21 cellular contexts compared by ENCODE assay signal in genomic region chr7:47875406-47875805, GRCh38.
DNase-seq lines count a peak whose midpoint lies in the region; ATAC-seq, FAIRE-seq and TF ChIP-seq lines count a peak whose summit lies in the region.
"Had no signal": no experiment of that assay in that cellular context is flagged by ENCODE, and none has a peak within 500 bp of the region (broad histone marks: within the 10 kb centered on the region; RNA-seq: fewer than 3 reads in every experiment).

No MANE protein-coding gene starts in this region.

- H3K9me3 Mint-ChIP-seq in activated CD4-positive, alpha-beta T cell treated with anti-CD3 and anti-CD28 coated beads, Interleukin-2, amount 10 ng/mL, durations not matched to agents 7 days and 5 days: no peaks in the 10 kb centered on the region
- H3K9me3 Mint-ChIP-seq in mesothelial cell of epicardium: no peaks in the 10 kb centered on the region
- H3K9me3 Mint-ChIP-seq: CD8-positive, alpha-beta T cell had no signal

- TF ChIP-seq CTCF in Panc1 (IDR thresholded peaks at IDR 0.05) (no peak), mesothelial cell of epicardium (IDR thresholded peaks at IDR 0.05; ENCODE audit: unreplicated experiment) (no peak)

- H3K4me3 Mint-ChIP-seq in activated CD4-positive, alpha-beta T cell treated with anti-CD3 and anti-CD28 coated beads, Interleukin-2, amount 10 ng/mL, durations not matched to agents 7 days and 5 days: no peak overlapping the region
- H3K4me3 Mint-ChIP-seq in mesothelial cell of epicardium: no peak overlapping the region
- H3K4me3 Mint-ChIP-seq: B cell; CD4-positive, CD25-positive, alpha-beta regulatory T cell; CD8-positive, alpha-beta T cell had no signal

- no peaks in the 10 kb centered on the region for H3K36me3 Mint-ChIP-seq in activated CD4-positive, alpha-beta T cell treated with anti-CD3 and anti-CD28 coated beads, Interleukin-2, amount 10 ng/mL, durations not matched to agents 7 days and 5 days (ENCODE audit: low read depth)
- no peaks in the 10 kb centered on the region for H3K36me3 Mint-ChIP-seq in mesothelial cell of epicardium
- H3K36me3 Mint-ChIP-seq: CD4-positive, CD25-positive, alpha-beta regulatory T cell; CD8-positive, alpha-beta T cell had no signal

- H3K27ac ChIP-seq in Panc1 (ENCODE audit: low read length): peak overlapping the region; percentile 7; the same call in 1 of the 2 replicates
- H3K27ac ChIP-seq: 22Rv1, BLaER1, C4-2B had no signal

- H3K4me1 Mint-ChIP-seq in activated CD4-positive, alpha-beta T cell treated with anti-CD3 and anti-CD28 coated beads, Interleukin-2, amount 10 ng/mL, durations not matched to agents 7 days and 5 days: peaks cover 2% of the 10 kb centered on the region
- H3K4me1 Mint-ChIP-seq in mesothelial cell of epicardium: peaks cover 7% of the 10 kb centered on the region
- H3K4me1 Mint-ChIP-seq: B cell; CD4-positive, CD25-positive, alpha-beta regulatory T cell had no signal

- no peaks in the 10 kb centered on the region for H3K36me3 ChIP-seq in Panc1 (ENCODE audit: control insufficient read depth, insufficient read depth, low read length)
- H3K36me3 ChIP-seq: BLaER1 had no signal

- no peaks in the 10 kb centered on the region; the same call in 1 of the 2 replicates for H3K27me3 ChIP-seq in Panc1 (ENCODE audit: control insufficient read depth, insufficient read depth, low read length)
- H3K27me3 ChIP-seq: BLaER1 had no signal

- FAIRE-seq in urothelium cell line (lab: Jason Lieb, UNC): peak; percentile 40
- FAIRE-seq: A204.1, GM12892 had no signal

- CTCF ChIA-PET in activated CD4-positive, alpha-beta T cell treated with anti-CD3 and anti-CD28 coated beads, Interleukin-2, amount 10 ng/mL, durations not matched to agents 7 days and 5 days (lab: Charles Lee): no interaction called here
- CTCF ChIA-PET in Panc1 (lab: Charles Lee): no interaction called here

- no peak overlapping the region for H3K4me3 ChIP-seq in Panc1 (ENCODE audit: low read depth in 2 of 2, low read length in 2 of 2)
- H3K4me3 ChIP-seq: BLaER1 had no signal

- no TSS peak for BruUV-seq in Panc1 (replicated peaks; lab: Mats Ljungman, UMichigan)

- 0 out of 2 replicates have a peak, but pooled peaks cover 3% of the 10 kb centered on the region for H3K4me1 ChIP-seq in Panc1 (ENCODE audit: control insufficient read depth, insufficient read depth, low read length)
- H3K4me1 ChIP-seq: BLaER1, Caco-2 had no signal

- peak overlapping the region; percentile 13 for H3K27ac Mint-ChIP-seq in activated CD4-positive, alpha-beta T cell treated with anti-CD3 and anti-CD28 coated beads, Interleukin-2, amount 10 ng/mL, durations not matched to agents 7 days and 5 days
- no peak overlapping the region for H3K27ac Mint-ChIP-seq in mesothelial cell of epicardium
- H3K27ac Mint-ChIP-seq: B cell; CD4-positive, CD25-positive, alpha-beta regulatory T cell; CD8-positive, alpha-beta T cell had no signal

- no peak for DNase-seq in activated CD4-positive, alpha-beta T cell treated with anti-CD3 and anti-CD28 coated beads, Interleukin-2, amount 10 ng/mL, durations not matched to agents 7 days and 5 days
- no peak for DNase-seq in activated CD4-positive, alpha-beta T cell treated with anti-CD3 and anti-CD28 coated beads, Interleukin-2, amount 50 U/mL, for 1 hour
- DNase-seq in H4 (ENCODE audit: low spot score): peak; percentile 64
- no peak for DNase-seq in Panc1 (ENCODE audit: low read depth, low spot score)
- DNase-seq in urothelium cell line (ENCODE audit: low spot score): no peak
- no peak for DNase-seq in T-helper 9 cell
- DNase-seq in mesothelial cell of epicardium (ENCODE audit: low spot score in 2 of 2, unreplicated experiment in 2 of 2): no peak
- DNase-seq: Caco-2; CD4-positive, CD25-positive, alpha-beta regulatory T cell; CD8-positive, alpha-beta T cell; DMS153; DND-41; GOT3; H7; HCEC 1CT had no signal

- intact Hi-C loops in Panc1 (cut with micrococcal nuclease; ENCODE audit: unreplicated experiment): no loop called here

- no peaks in the 10 kb centered on the region for H3K9me3 ChIP-seq in Panc1 (ENCODE audit: control insufficient read depth, insufficient read depth, low read depth, low read length)
- H3K9me3 ChIP-seq: BLaER1, Caco-2 had no signal

- ATAC-seq in Panc1: no peak
- ATAC-seq: CD8-positive, alpha-beta T cell had no signal

- peaks cover 1% of the 10 kb centered on the region for H3K27me3 Mint-ChIP-seq in activated CD4-positive, alpha-beta T cell treated with anti-CD3 and anti-CD28 coated beads, Interleukin-2, amount 10 ng/mL, durations not matched to agents 7 days and 5 days
- H3K27me3 Mint-ChIP-seq in mesothelial cell of epicardium (ENCODE audit: low read depth): peaks cover 1% of the 10 kb centered on the region
- H3K27me3 Mint-ChIP-seq: B cell had no signal

- POLR2A ChIA-PET in activated CD4-positive, alpha-beta T cell treated with anti-CD3 and anti-CD28 coated beads, Interleukin-2, amount 10 ng/mL, durations not matched to agents 7 days and 5 days (lab: Charles Lee): no interaction called here
- POLR2A ChIA-PET in Panc1 (lab: Charles Lee): no interaction called here

- in situ Hi-C loops in Panc1 (cut with HindIII; ENCODE audit: low pct_unique_long_range_greater_than_20kb, low sequenced_read_pairs): no loop called here
